In genomic region chr20:833450-834150, GRCh38 we compare ENCODE assay signal across 2 cellular contexts.
TF ChIP-seq lines count a peak whose summit lies in the region.

TSS of gene FAM110A (plus strand) at chr20:833715. CDS start at chr20:844805, 11,090 bp downstream.

TF ChIP-seq in A549, 52 proteins besides CTCF, POLR2A, EP300 and RAD21 (continued from another document):
- TF ChIP-seq HES2 (IDR thresholded peaks at IDR 0.05) (no peak), PHF8 (IDR thresholded peaks at IDR 0.05; ENCODE audit: borderline replicate concordance, low read depth) (peak; percentile 71), SREBF2 (IDR thresholded peaks at IDR 0.05) (no peak), SMC3 (IDR thresholded peaks at IDR 0.05) (peak; percentile 10; the same call in 1 of the 3 replicates), KDM1A (IDR thresholded peaks at IDR 0.05; ENCODE audit: low read depth) (peak; percentile 73; the same call in 1 of the 2 replicates), RFX5 (IDR thresholded peaks at IDR 0.05) (no peak), MYC (IDR thresholded peaks at IDR 0.05; ENCODE audit: borderline replicate concordance, low read length) (0 out of 2 replicates have a peak, but pooled peaks have one; percentile 16), GATA3 (IDR thresholded peaks at IDR 0.05; ENCODE audit: borderline replicate concordance) (peak; percentile 81), E2F6 (IDR thresholded peaks at IDR 0.05; ENCODE audit: borderline replicate concordance, low read depth) (peak; percentile 77; the same call in 1 of the 2 replicates), HEYL (CRISPR knock-in tag; IDR thresholded peaks at IDR 0.05) (no peak), JUN (IDR thresholded peaks at IDR 0.05) (peak; percentile 24 to 68; a peak in 2 of 5 replicates), FOSL2 (IDR thresholded peaks at IDR 0.05) (no peak), FOSL2 (CRISPR knock-in tag; IDR thresholded peaks at IDR 0.05) (no peak), HOXA7 (CRISPR knock-in tag; IDR thresholded peaks at IDR 0.05) (no peak), RNF2 (IDR thresholded peaks at IDR 0.05; ENCODE audit: borderline replicate concordance, low read depth) (0 out of 2 replicates have a peak, but pooled peaks have one; percentile 24), REST (IDR thresholded peaks at IDR 0.05) (no peak), TP53 (CRISPR knock-in tag; IDR thresholded peaks at IDR 0.05) (no peak)

TF ChIP-seq in K562, 482 proteins besides CTCF, POLR2A, EP300 and RAD21 (continued from another document and continues in another):
- TF ChIP-seq PATZ1 (CRISPR knock-in tag; IDR thresholded peaks at IDR 0.05; ENCODE audit: borderline replicate concordance) (no peak), ZNF124 (CRISPR knock-in tag; IDR thresholded peaks at IDR 0.05) (no peak), ETV6 (IDR thresholded peaks at IDR 0.05; ENCODE audit: borderline replicate concordance in 1 of 2, low read depth in 2 of 2, low read length in 1 of 2) (0 out of 4 replicates have a peak, but pooled peaks of 1 of the 2 experiments have one; percentile 25), ETV6 (CRISPR knock-in tag; IDR thresholded peaks at IDR 0.05; ENCODE audit: borderline replicate concordance) (no peak), CREB5 (CRISPR knock-in tag; IDR thresholded peaks at IDR 0.05) (no peak), SMARCA5 (IDR thresholded peaks at IDR 0.05) (no peak), MAZ (CRISPR knock-in tag; conservative IDR thresholded peaks at IDR 0.05 in 1 of 2, IDR thresholded peaks at IDR 0.05 in 1 of 2) (peak; percentile 93 to 96), POLR2H (tag; IDR thresholded peaks at IDR 0.05; ENCODE audit: low read depth) (no peak), SMC3 (conservative IDR thresholded peaks at IDR 0.05; ENCODE audit: insufficient read depth, low read depth, low read length) (no peak), NBN (IDR thresholded peaks at IDR 0.05; ENCODE audit: low read depth) (no peak), YY1 (IDR thresholded peaks at IDR 0.05; ENCODE audit: borderline replicate concordance in 1 of 3, control insufficient read depth in 1 of 3, extremely low read depth in 1 of 3, insufficient read depth in 3 of 3, insufficient read length in 1 of 3, insufficient replicate concordance in 2 of 3, low read depth in 1 of 3, low read length in 2 of 3) (no peak), SMAD1 (IDR thresholded peaks at IDR 0.05; ENCODE audit: low read depth, low read length, partially characterized antibody) (no peak), SNAPC5 (CRISPR knock-in tag; IDR thresholded peaks at IDR 0.05) (no peak), ZNF584 (CRISPR knock-in tag; IDR thresholded peaks at IDR 0.05; ENCODE audit: low read depth) (no peak), FOXJ3 (CRISPR knock-in tag; IDR thresholded peaks at IDR 0.05) (no peak), MEIS2 (IDR thresholded peaks at IDR 0.05; ENCODE audit: partially characterized antibody) (no peak), AFF4 (CRISPR knock-in tag; IDR thresholded peaks at IDR 0.05) (no peak; the same call in 1 of the 2 replicates), MXD1 (CRISPR knock-in tag; IDR thresholded peaks at IDR 0.05; ENCODE audit: borderline replicate concordance, poor library complexity, severe bottlenecking) (no peak), HNRNPL (IDR thresholded peaks at IDR 0.05; ENCODE audit: low read depth, low read length) (no peak), ZNF449 (CRISPR knock-in tag; IDR thresholded peaks at IDR 0.05) (no peak), PHF8 (IDR thresholded peaks at IDR 0.05; ENCODE audit: borderline replicate concordance, low read length) (peak; percentile 70; the same call in 1 of the 2 replicates), ZNF263 (CRISPR knock-in tag; IDR thresholded peaks at IDR 0.05; ENCODE audit: borderline replicate concordance) (peak; percentile 34; the same call in 1 of the 2 replicates), CSDE1 (IDR thresholded peaks at IDR 0.05) (peak in 1 of 2 experiments; percentile 56; a peak in 2 of 4 replicates), HES1 (IDR thresholded peaks at IDR 0.05; ENCODE audit: low read depth) (no peak), RFX1 (IDR thresholded peaks at IDR 0.05) (peak; percentile 95), DDX20 (tag; IDR thresholded peaks at IDR 0.05; ENCODE audit: low read depth) (no peak), CTBP1 (IDR thresholded peaks at IDR 0.05; ENCODE audit: borderline replicate concordance) (peak; percentile 53; the same call in 1 of the 2 replicates), CBX3 (IDR thresholded peaks at IDR 0.05; ENCODE audit: borderline replicate concordance in 1 of 2, low read length in 2 of 2) (no peak), REST (CRISPR knock-in tag; IDR thresholded peaks at IDR 0.05; ENCODE audit: low read depth) (no peak), MCM7 (IDR thresholded peaks at IDR 0.05) (no peak), ARHGAP35 (IDR thresholded peaks at IDR 0.05; ENCODE audit: partially characterized antibody) (no peak), KAT2B (IDR thresholded peaks at IDR 0.05; ENCODE audit: low read depth, low read length) (no peak), ATF4 (CRISPR knock-in tag; IDR thresholded peaks at IDR 0.05) (no peak), HSF4 (CRISPR knock-in tag; IDR thresholded peaks at IDR 0.05; ENCODE audit: borderline replicate concordance) (no peak), RBM17 (IDR thresholded peaks at IDR 0.05; ENCODE audit: borderline replicate concordance, low read depth, low read length) (no peak), ZSCAN29 (IDR thresholded peaks at IDR 0.05) (no peak), ZBTB26 (CRISPR knock-in tag; IDR thresholded peaks at IDR 0.05) (no peak)
